23 cellular contexts compared by ENCODE assay signal in genomic region chr6:41065550-41066026, GRCh38. TPM values are rescaled to one million over a fixed set of nuclear protein-coding genes. Genes with fewer than 3 reads are reported as not detected.
"Had no signal": no experiment of that assay in that cellular context is flagged by ENCODE, and none has a peak within 500 bp of the region (broad histone marks: within the 10 kb centered on the region; RNA-seq: fewer than 3 reads in every experiment).

No MANE protein-coding gene starts in this region.

- H3K9me3 ChIP-seq: upper lobe of left lung had no signal

- H3K27ac Mint-ChIP-seq: activated CD4-positive, alpha-beta memory T cell treated with anti-CD3 and anti-CD28 coated beads, Interleukin-2, amount 10 ng/mL, durations not matched to agents 7 days and 5 days; activated naive CD8-positive, alpha-beta T cell; activated T-cell treated with anti-CD3 and anti-CD28 coated beads, Interleukin-2, amount 50 U/mL, for 24 hours; stimulated activated naive B cell treated with anti-CD40 and anti-IgM and Interleukin-4, amounts not matched to agents 10 μg/mL and 1 μg/mL and 100 μg/mL, for 72 hours; T-helper 1 cell treated with Interleukin-12 subunit alpha and Interleukin-12 subunit beta and Interleukin-4 antibody, amounts not matched to agents 30 μg/mL and 1 μg/mL, for 36 hours; WTC11 had no signal

- ATAC-seq: stimulated activated naive B cell treated with anti-CD40 and anti-IgM and Interleukin-4, amounts not matched to agents 10 μg/mL and 1 μg/mL and 100 μg/mL, for 72 hours; WTC11 had no signal

- H3K9me3 Mint-ChIP-seq: activated CD4-positive, alpha-beta memory T cell treated with anti-CD3 and anti-CD28 coated beads, Interleukin-2, amount 10 ng/mL, durations not matched to agents 7 days and 5 days; activated T-cell treated with anti-CD3 and anti-CD28 coated beads, Interleukin-2, amount 50 U/mL, for 24 hours; neural crest cell; stimulated activated naive B cell treated with anti-CD40 and anti-IgM and Interleukin-4, amounts not matched to agents 10 μg/mL and 1 μg/mL and 100 μg/mL, for 72 hours; T-helper 1 cell treated with Interleukin-12 subunit alpha and Interleukin-12 subunit beta and Interleukin-4 antibody, amounts not matched to agents 30 μg/mL and 1 μg/mL, for 36 hours; WTC11 had no signal

- DNase-seq: activated CD4-positive, alpha-beta memory T cell treated with anti-CD3 and anti-CD28 coated beads, Interleukin-2, amount 10 ng/mL, durations not matched to agents 7 days and 5 days; activated CD4-positive, alpha-beta T cell treated with anti-CD3 and anti-CD28 coated beads for 4 hours; activated effector memory CD4-positive, alpha-beta T cell treated with Interleukin-2 at 50 U/mL for 16 hours; activated T-cell treated with anti-CD3 and anti-CD28 coated beads, Interleukin-2, amount 50 U/mL, for 24 hours; anterior cingulate cortex; hypothalamus; kidney; SIG-M5; stimulated activated CD4-positive, alpha-beta T cell treated with anti-CD3 and anti-CD28 coated beads, Interleukin-2, amount 100 ng/mL, for 48 hours; stimulated activated naive B cell treated with anti-CD40 and anti-IgM and Interleukin-4, amounts not matched to agents 10 μg/mL and 1 μg/mL and 100 μg/mL, for 72 hours; upper lobe of left lung had no signal

- H3K27me3 Mint-ChIP-seq: activated CD4-positive, alpha-beta memory T cell treated with anti-CD3 and anti-CD28 coated beads, Interleukin-2, amount 10 ng/mL, durations not matched to agents 7 days and 5 days; activated naive CD8-positive, alpha-beta T cell; activated T-cell treated with anti-CD3 and anti-CD28 coated beads, Interleukin-2, amount 50 U/mL, for 24 hours; stimulated activated naive B cell treated with anti-CD40 and anti-IgM and Interleukin-4, amounts not matched to agents 10 μg/mL and 1 μg/mL and 100 μg/mL, for 72 hours had no signal

- H3K4me3 ChIP-seq: upper lobe of left lung had no signal

- H3K27me3 ChIP-seq: upper lobe of left lung had no signal

- H3K27ac ChIP-seq: upper lobe of left lung had no signal

- H3K4me3 Mint-ChIP-seq: activated CD4-positive, alpha-beta memory T cell treated with anti-CD3 and anti-CD28 coated beads, Interleukin-2, amount 10 ng/mL, durations not matched to agents 7 days and 5 days; activated naive CD8-positive, alpha-beta T cell; activated T-cell treated with anti-CD3 and anti-CD28 coated beads, Interleukin-2, amount 50 U/mL, for 24 hours; neural crest cell; stimulated activated naive B cell treated with anti-CD40 and anti-IgM and Interleukin-4, amounts not matched to agents 10 μg/mL and 1 μg/mL and 100 μg/mL, for 72 hours; T-helper 1 cell treated with Interleukin-12 subunit alpha and Interleukin-12 subunit beta and Interleukin-4 antibody, amounts not matched to agents 30 μg/mL and 1 μg/mL, for 36 hours; WTC11 had no signal

RNA-seq across cellular contexts. Expression of gene APOBEC2, which starts 12.6 kb away (rescaled TPM):
- total RNA-seq: activated CD4-positive, alpha-beta memory T cell treated with anti-CD3 and anti-CD28 coated beads, Interleukin-2, amount 10 ng/mL, durations not matched to agents 7 days and 5 days; cerebellum; dermis microvascular lymphatic vessel endothelial cell; glomerular endothelial cell; kidney; lower leg skin; mesenteric fat pad; neural crest cell; osteoblast; subcutaneous adipose tissue; upper lobe of left lung; WTC11 had no signal

RNA-seq across cellular contexts. Expression of gene TSPO2, which starts 23.3 kb away (rescaled TPM):
- total RNA-seq: activated CD4-positive, alpha-beta memory T cell treated with anti-CD3 and anti-CD28 coated beads, Interleukin-2, amount 10 ng/mL, durations not matched to agents 7 days and 5 days; cerebellum; dermis microvascular lymphatic vessel endothelial cell; glomerular endothelial cell; lower leg skin; mesenteric fat pad; myocyte; neural crest cell; osteoblast; subcutaneous adipose tissue; upper lobe of left lung; WTC11 had no signal

RNA-seq across cellular contexts. Expression of gene UNC5CL, which starts 26.6 kb away (rescaled TPM):
- total RNA-seq: glomerular endothelial cell, osteoblast had no signal
